Comparison of ENCODE assay signal across 16 cellular contexts in genomic region chr4:169207436-169208089, GRCh38.
DNase-seq lines count a peak whose midpoint lies in the region; ATAC-seq and TF ChIP-seq lines count a peak whose summit lies in the region.
"Had no signal": no experiment of that assay in that cellular context is flagged by ENCODE, and none has a peak within 500 bp of the region (broad histone marks: within the 10 kb centered on the region; RNA-seq: fewer than 3 reads in every experiment).

No MANE protein-coding gene starts in this region.

- peaks cover 1% of the 10 kb centered on the region for H3K79me1 ChIP-seq in trophoblast cell (ENCODE audit: low read length)

- no peak overlapping the region for H2BK12ac ChIP-seq in trophoblast cell (ENCODE audit: low read length)

- intact Hi-C loops in activated CD4-positive, alpha-beta T cell treated with anti-CD3 and anti-CD28 coated beads, Interleukin-2, amount 10 ng/mL, durations not matched to agents 24 days and 14 days (cut with micrococcal nuclease), result no loop called here

- no peak overlapping the region for H3K23ac ChIP-seq in trophoblast cell (ENCODE audit: low read length)

- peak overlapping the region; percentile 29 for H3K4ac ChIP-seq in trophoblast cell (ENCODE audit: low read depth, low read length)

- H3K4me3 Mint-ChIP-seq in HFFc6, result 0 out of 2 replicates have a peak overlapping the region, but pooled peaks have one; percentile 7
- no peak overlapping the region for H3K4me3 Mint-ChIP-seq in activated CD4-positive, alpha-beta T cell treated with anti-CD3 and anti-CD28 coated beads, Interleukin-2, amount 10 ng/mL, durations not matched to agents 24 days and 14 days

- H3K27me3 ChIP-seq in brain microvascular endothelial cell (replicated peaks) (no peaks in the 10 kb centered on the region), trophoblast cell (ENCODE audit: insufficient read depth, low read length) (no peaks in the 10 kb centered on the region)

- TF ChIP-seq CTCF in HFFc6 (IDR thresholded peaks at IDR 0.05), result no peak
- no peak for TF ChIP-seq CTCF in brain microvascular endothelial cell (IDR thresholded peaks at IDR 0.05; ENCODE audit: low read depth, low read length, missing control alignments)

- H3K4me3 ChIP-seq in brain microvascular endothelial cell (ENCODE audit: low read depth, low read length) (no peak overlapping the region), trophoblast cell (ENCODE audit: low read depth, low read length) (no peak overlapping the region)

- H4K12ac ChIP-seq in trophoblast cell (ENCODE audit: low read depth, low read length), result no peak overlapping the region

- H3K14ac ChIP-seq in trophoblast cell (ENCODE audit: low read length), result no peak overlapping the region

- H3K18ac ChIP-seq in trophoblast cell (ENCODE audit: low read length), result peak overlapping the region; percentile 63

- no peak overlapping the region for H4K91ac ChIP-seq in trophoblast cell (ENCODE audit: low read depth, low read length)

- H3K79me2 ChIP-seq in trophoblast cell (ENCODE audit: control insufficient read depth, insufficient read depth, low read length, poor library complexity), result no peaks in the 10 kb centered on the region

- no peaks in the 10 kb centered on the region for H3K9me3 ChIP-seq in trophoblast cell (ENCODE audit: insufficient read depth, low read depth, low read length)

- no peak overlapping the region for H2AK5ac ChIP-seq in trophoblast cell (ENCODE audit: low read length)

- no peak overlapping the region for H4K8ac ChIP-seq in trophoblast cell (ENCODE audit: low read depth, low read length)

- H3K27me3 Mint-ChIP-seq in HFFc6 (ENCODE audit: insufficient read depth), result no peaks in the 10 kb centered on the region
- no peaks in the 10 kb centered on the region for H3K27me3 Mint-ChIP-seq in activated CD4-positive, alpha-beta T cell treated with anti-CD3 and anti-CD28 coated beads, Interleukin-2, amount 10 ng/mL, durations not matched to agents 24 days and 14 days

- H2BK120ac ChIP-seq in trophoblast cell (ENCODE audit: insufficient read depth, low read length, poor library complexity), result no peak overlapping the region

- no peak overlapping the region for H3K27ac ChIP-seq in brain microvascular endothelial cell
- no peak overlapping the region for H3K27ac ChIP-seq in trophoblast cell (ENCODE audit: low read depth, low read length)
- H3K27ac ChIP-seq: RWPE1 had no signal

- H3K9ac ChIP-seq in trophoblast cell (ENCODE audit: low read length), result no peak overlapping the region

- H3K4me2 ChIP-seq in trophoblast cell (ENCODE audit: low read length), result peak overlapping the region; percentile 11

- H3K36me3 ChIP-seq in brain microvascular endothelial cell (replicated peaks) (no peaks in the 10 kb centered on the region), trophoblast cell (ENCODE audit: control insufficient read depth in 1 of 2, insufficient read depth in 2 of 2, low read length in 2 of 2) (no peaks in the 10 kb centered on the region)

- in situ Hi-C loops in brain microvascular endothelial cell (cut with HindIII; ENCODE audit: low pct_ligation_motif_present, low sequenced_read_pairs), result no loop called here

- no peak for ATAC-seq in HG03095 (IDR thresholded peaks at IDR 0.05; ENCODE audit: unreplicated experiment)

- peak overlapping the region; percentile 21 for H2BK5ac ChIP-seq in trophoblast cell (ENCODE audit: low read depth, low read length, poor library complexity)

- H2AFZ ChIP-seq in trophoblast cell (ENCODE audit: insufficient read depth, low read length, poor library complexity), result no peak overlapping the region

- WGBS in trophoblast cell (ENCODE audit: extremely low coverage, insufficient coverage, insufficient read length), result no CpG with 5 or more reads among the region's 2 CpGs

- peaks cover 74% of the 10 kb centered on the region for H3K4me1 Mint-ChIP-seq in HFFc6 (ENCODE audit: low read depth)
- H3K4me1 Mint-ChIP-seq in activated CD4-positive, alpha-beta T cell treated with anti-CD3 and anti-CD28 coated beads, Interleukin-2, amount 10 ng/mL, durations not matched to agents 24 days and 14 days, result no peaks in the 10 kb centered on the region

- H3K9me3 Mint-ChIP-seq in HFFc6, result no peaks in the 10 kb centered on the region
- no peaks in the 10 kb centered on the region for H3K9me3 Mint-ChIP-seq in activated CD4-positive, alpha-beta T cell treated with anti-CD3 and anti-CD28 coated beads, Interleukin-2, amount 10 ng/mL, durations not matched to agents 24 days and 14 days

- H3K27ac Mint-ChIP-seq in HFFc6, result peak overlapping the region; percentile 57; the same call in 1 of the 2 replicates
- no peak overlapping the region for H3K27ac Mint-ChIP-seq in activated CD4-positive, alpha-beta T cell treated with anti-CD3 and anti-CD28 coated beads, Interleukin-2, amount 10 ng/mL, durations not matched to agents 24 days and 14 days

- DNase-seq in HFFc6, result no peak
- peak; percentile 27 for DNase-seq in brain microvascular endothelial cell
- peak; percentile 60 for DNase-seq in iris pigment epithelial cell (ENCODE audit: low read depth)
- no peak for DNase-seq in trophoblast cell
- DNase-seq in activated CD4-positive, alpha-beta T cell treated with anti-CD3 and anti-CD28 coated beads, Interleukin-2, amount 10 ng/mL, durations not matched to agents 24 days and 14 days, result no peak
- no peak for DNase-seq in pons (ENCODE audit: low spot score)
- DNase-seq: C1 segment of cervical spinal cord, DMS 273 treated with DMSO at 0.1 percent for 48 hours, GOT3, NCI-H1048, NCI-H1436 treated with DMSO at 0.1 percent for 48 hours, NCI-H2081, NCI-H510A, NCI-H774 had no signal

- peaks cover 4 to 5% of the 10 kb centered on the region in 2 experiments for H3K4me1 ChIP-seq in trophoblast cell (ENCODE audit: control insufficient read depth in 1 of 2, insufficient read depth in 2 of 2, low read length in 2 of 2)

- H3K36me3 Mint-ChIP-seq in HFFc6 (ENCODE audit: low read depth), result peaks cover 17% of the 10 kb centered on the region
- no peaks in the 10 kb centered on the region for H3K36me3 Mint-ChIP-seq in activated CD4-positive, alpha-beta T cell treated with anti-CD3 and anti-CD28 coated beads, Interleukin-2, amount 10 ng/mL, durations not matched to agents 24 days and 14 days (ENCODE audit: low read depth)

Comparison
In these comparisons a context has a peak if more than half of its experiments do, and no peak if none do; other contexts are left out.
1. DNase-seq: peak in brain microvascular endothelial cell (single experiment) and iris pigment epithelial cell (single experiment); none in HFFc6 (single experiment), trophoblast cell (0 of 2), activated CD4-positive, alpha-beta T cell treated with anti-CD3 and anti-CD28 coated beads, Interleukin-2, amount 10 ng/mL, durations not matched to agents 24 days and 14 days (single experiment) and pons (single experiment).